ENCODE assay signal across 9 cellular contexts in the genomic region with DNA sequence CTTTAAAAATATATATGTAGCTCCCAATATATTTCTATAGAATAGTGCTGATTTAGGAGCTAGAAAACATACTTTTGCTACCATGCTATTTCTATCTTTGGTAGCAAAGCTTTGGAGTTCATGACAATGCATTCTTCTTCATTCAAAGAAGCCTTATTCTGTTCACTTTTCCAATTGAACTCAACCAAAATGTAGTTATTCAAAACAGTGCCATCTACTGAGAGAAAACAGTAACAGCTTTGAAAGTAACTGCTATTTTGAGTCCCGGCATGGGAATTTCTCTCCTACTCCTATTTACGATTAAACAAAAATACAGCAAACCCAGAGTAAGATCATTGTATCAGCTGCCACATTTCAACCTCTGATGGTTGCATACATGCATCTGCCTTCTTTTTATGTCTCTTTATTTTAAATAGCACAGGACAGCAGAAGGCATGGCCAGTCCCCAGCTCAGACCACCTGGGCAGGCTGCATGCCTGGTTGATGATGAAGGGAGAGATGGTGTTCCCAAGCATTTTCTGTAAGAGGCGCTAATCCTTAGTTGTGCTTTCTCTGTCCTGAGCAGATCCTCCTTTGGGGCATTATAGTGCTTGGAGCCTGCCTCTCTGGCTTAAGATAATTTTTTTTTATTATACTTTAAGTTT.
DNase-seq lines count a peak whose midpoint lies in the region; ATAC-seq, FAIRE-seq and TF ChIP-seq lines count a peak whose summit lies in the region.
"Had no signal": no experiment of that assay in that cellular context is flagged by ENCODE, and none has a peak within 500 bp of the region (broad histone marks: within the 10 kb centered on the region; RNA-seq: fewer than 3 reads in every experiment).

No MANE protein-coding gene starts in this region.

- no peak overlapping the region for H3K4me3 Mint-ChIP-seq in activated T-helper 17 cell treated with anti-CD3 and anti-CD28 coated beads, Interleukin-2, amount 50 U/mL, for 72 hours
- H3K4me3 Mint-ChIP-seq: activated CD4-positive, alpha-beta T cell treated with anti-CD3 and anti-CD28 coated beads, Interleukin-2, amount 10 ng/mL, durations not matched to agents 24 days and 14 days had no signal

- no peak overlapping the region for H3K9ac ChIP-seq in SK-N-SH

- H3K27me3 ChIP-seq in SK-N-SH (ENCODE audit: insufficient read depth): no peaks in the 10 kb centered on the region

- no peak for ATAC-seq in GM21423 (IDR thresholded peaks at IDR 0.05; ENCODE audit: unreplicated experiment)
- ATAC-seq in activated T-helper 17 cell treated with anti-CD3 and anti-CD28 coated beads, Interleukin-2, amount 50 U/mL, for 72 hours (replicated peaks): no peak

- H3K4me2 ChIP-seq in SK-N-SH: no peak overlapping the region

- no peak overlapping the region for H2AFZ ChIP-seq in SK-N-SH (ENCODE audit: low read depth)

- H3K4me1 ChIP-seq in SK-N-SH (ENCODE audit: control insufficient read depth in 1 of 2, insufficient read depth in 2 of 2, low read depth in 1 of 2, low read length in 1 of 2): no peaks in the 10 kb centered on the region

- CTCF ChIA-PET in SK-N-SH (lab: Yijun Ruan, JAX): interaction anchor here (0.6 to 2.2 kb wide), 26 partner anchors 10 to 1440 kb away, joined by 3 to 22 read pairs (median 4); no protein-coding TSS in a partner anchor

- no peak overlapping the region for H3K27ac Mint-ChIP-seq in activated T-helper 17 cell treated with anti-CD3 and anti-CD28 coated beads, Interleukin-2, amount 50 U/mL, for 72 hours
- H3K27ac Mint-ChIP-seq: activated CD4-positive, alpha-beta T cell treated with anti-CD3 and anti-CD28 coated beads, Interleukin-2, amount 10 ng/mL, durations not matched to agents 24 days and 14 days had no signal

- peak; percentile 15 for DNase-seq in AG20443 (ENCODE audit: low spot score)
- peak; percentile 15 for DNase-seq in H4 (ENCODE audit: low spot score)
- peak; percentile 9 for DNase-seq in SK-N-SH
- no peak for DNase-seq in nucleus accumbens (lab: John Stamatoyannopoulos, UW)
- no peak for DNase-seq in activated CD4-positive, alpha-beta T cell treated with anti-CD3 and anti-CD28 coated beads, Interleukin-2, amount 50 U/mL, for 48 hours
- DNase-seq: activated CD4-positive, alpha-beta T cell treated with anti-CD3 and anti-CD28 coated beads, Interleukin-2, amount 10 ng/mL, durations not matched to agents 24 days and 14 days had no signal

- TF ChIP-seq RAD21 in SK-N-SH (IDR thresholded peaks at IDR 0.05; ENCODE audit: low read length): peak; percentile 60

- peak; percentile 69 for TF ChIP-seq CTCF in SK-N-SH (IDR thresholded peaks at IDR 0.05)

- peaks cover 11% of the 10 kb centered on the region for H3K27me3 Mint-ChIP-seq in activated T-helper 17 cell treated with anti-CD3 and anti-CD28 coated beads, Interleukin-2, amount 50 U/mL, for 72 hours
- H3K27me3 Mint-ChIP-seq: activated CD4-positive, alpha-beta T cell treated with anti-CD3 and anti-CD28 coated beads, Interleukin-2, amount 10 ng/mL, durations not matched to agents 24 days and 14 days had no signal

- no peak for TF ChIP-seq EP300 in SK-N-SH (IDR thresholded peaks at IDR 0.05; ENCODE audit: borderline replicate concordance in 1 of 2, low read depth in 1 of 2, low read length in 1 of 2)

- H3K9me2 ChIP-seq in SK-N-SH: no peaks in the 10 kb centered on the region

- no peaks in the 10 kb centered on the region for H3K4me1 Mint-ChIP-seq in activated T-helper 17 cell treated with anti-CD3 and anti-CD28 coated beads, Interleukin-2, amount 50 U/mL, for 72 hours
- H3K4me1 Mint-ChIP-seq: activated CD4-positive, alpha-beta T cell treated with anti-CD3 and anti-CD28 coated beads, Interleukin-2, amount 10 ng/mL, durations not matched to agents 24 days and 14 days had no signal

- no peaks in the 10 kb centered on the region for H3K36me3 ChIP-seq in SK-N-SH (replicated peaks in 1 of 2; ENCODE audit: control insufficient read depth in 1 of 2, insufficient read depth in 2 of 2, low read length in 1 of 2)

- H3K27ac ChIP-seq in SK-N-SH (ENCODE audit: low read depth in 2 of 2, low read length in 1 of 2): no peak overlapping the region

- POLR2A ChIA-PET in SK-N-SH (lab: Yijun Ruan, JAX): no interaction called here

- H3K79me2 ChIP-seq in SK-N-SH (ENCODE audit: insufficient read depth): no peaks in the 10 kb centered on the region

- H4K20me1 ChIP-seq in SK-N-SH (ENCODE audit: insufficient read depth): no peaks in the 10 kb centered on the region

- FAIRE-seq in islet of Langerhans (lab: Jason Lieb, UNC): peak; percentile 86

- no peaks in the 10 kb centered on the region for H3K36me3 Mint-ChIP-seq in activated T-helper 17 cell treated with anti-CD3 and anti-CD28 coated beads, Interleukin-2, amount 50 U/mL, for 72 hours (ENCODE audit: low read depth)

- H3F3A ChIP-seq in SK-N-SH (replicated peaks; ENCODE audit: insufficient read depth): peaks cover 4% of the 10 kb centered on the region

- no peaks in the 10 kb centered on the region for H3K9me3 Mint-ChIP-seq in activated T-helper 17 cell treated with anti-CD3 and anti-CD28 coated beads, Interleukin-2, amount 50 U/mL, for 72 hours
- H3K9me3 Mint-ChIP-seq: activated CD4-positive, alpha-beta T cell treated with anti-CD3 and anti-CD28 coated beads, Interleukin-2, amount 10 ng/mL, durations not matched to agents 24 days and 14 days had no signal

- 64% methylated on average over 3 of the region's 3 CpGs for WGBS in SK-N-SH (ENCODE audit: low lambda C conversion rate)

- peak overlapping the region in 1 of 2 experiments; percentile 20; a peak in 1 of 4 replicates for H3K4me3 ChIP-seq in SK-N-SH (ENCODE audit: low read depth in 2 of 2, low read length in 1 of 2)

- H3K9me3 ChIP-seq in SK-N-SH: no peaks in the 10 kb centered on the region

TF ChIP-seq in SK-N-SH, 30 proteins besides CTCF, POLR2A, EP300 and RAD21:
- TF ChIP-seq SMC3 (IDR thresholded peaks at IDR 0.05; ENCODE audit: low read depth, low read length): peak; percentile 47; the same call in 1 of the 2 replicates
- TF ChIP-seq FOSL2 (IDR thresholded peaks at IDR 0.05; ENCODE audit: borderline replicate concordance, low read depth): no peak
- TF ChIP-seq JUND (IDR thresholded peaks at IDR 0.05): no peak

Comparison
In these comparisons a context has a peak if more than half of its experiments do, and no peak if none do; other contexts are left out.
1. DNase-seq: peak in AG20443 (single experiment), H4 (single experiment) and SK-N-SH (single experiment); none in nucleus accumbens (0 of 56) and activated CD4-positive, alpha-beta T cell treated with anti-CD3 and anti-CD28 coated beads, Interleukin-2, amount 50 U/mL, for 48 hours (0 of 2).